ENCODE assay signal across 20 cellular contexts in the genomic region with DNA sequence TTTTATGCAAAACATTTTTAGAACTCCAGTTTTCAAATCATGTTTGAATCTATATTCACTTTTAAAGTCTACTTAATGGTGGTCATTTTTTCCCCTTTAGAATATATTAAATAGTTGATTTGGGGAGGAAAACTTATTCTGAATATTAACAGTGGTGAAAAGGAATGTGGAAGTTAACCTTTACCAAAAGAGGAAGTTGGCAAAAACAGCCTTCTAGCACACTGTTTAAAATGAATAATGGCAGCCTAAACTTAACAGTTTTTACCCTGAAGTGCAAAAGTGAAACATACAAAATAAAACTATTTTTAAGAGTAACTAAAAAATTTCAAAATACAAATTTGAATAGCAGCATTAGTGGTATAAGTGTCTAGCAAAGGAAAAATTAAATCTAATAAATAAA.
A peak's percentile ranks its signal among the peaks of the same experiment; 100 is the strongest.
DNase-seq lines count a peak whose midpoint lies in the region; ATAC-seq lines count a peak whose summit lies in the region.
"Had no signal": no experiment of that assay in that cellular context is flagged by ENCODE, and none has a peak within 500 bp of the region (broad histone marks: within the 10 kb centered on the region; RNA-seq: fewer than 3 reads in every experiment).

No MANE protein-coding gene starts in this region.

- no peak overlapping the region for H3K27ac Mint-ChIP-seq in CD8-positive, alpha-beta memory T cell

- no peaks in the 10 kb centered on the region for H3K4me1 Mint-ChIP-seq in CD8-positive, alpha-beta memory T cell

- no peaks in the 10 kb centered on the region for H3K36me3 ChIP-seq in CD8-positive, alpha-beta memory T cell (ENCODE audit: insufficient read depth, low read length)
- H3K36me3 ChIP-seq: left lung, SJSA1, transverse colon had no signal

- peaks cover 0 to 4% (median 0%) of the 10 kb centered on the region in 3 donors for H3K36me3 Mint-ChIP-seq in CD8-positive, alpha-beta memory T cell

- no peak for ATAC-seq in HG03565 (IDR thresholded peaks at IDR 0.05; ENCODE audit: unreplicated experiment)
- ATAC-seq: A549, foreskin keratinocyte, left lung had no signal

- CTCF ChIA-PET in CD8-positive, alpha-beta memory T cell (lab: Charles Lee) = no interaction called here

- DNase-seq in CD1c-positive myeloid dendritic cell (ENCODE audit: extremely low spot score) (peak; percentile 79), KG1 (lab: John Stamatoyannopoulos, UW) (peak; percentile 27), RPMI8226 (peak; percentile 17), germinal center (ENCODE audit: low spot score) (peak; percentile 43), substantia nigra (lab: John Stamatoyannopoulos, UW) (no peak), SHP77 treated with DMSO at 0.1 percent for 48 hours (lab: John Stamatoyannopoulos, UW) (no peak)
- DNase-seq in CD8-positive, alpha-beta memory T cell = no peak
- DNase-seq: activated CD4-positive, alpha-beta T cell treated with anti-CD3 and anti-CD28 coated beads for 48 hours; activated effector memory CD4-positive, alpha-beta T cell treated with anti-CD3 and anti-CD28 coated beads, Interleukin-2, amount 50 U/mL, for 16 hours; C1 segment of cervical spinal cord; foreskin keratinocyte; H7; left lung; stimulated activated naive CD4-positive, alpha-beta T cell; T1000; transverse colon had no signal

- no peak overlapping the region for H3K27ac ChIP-seq in CD8-positive, alpha-beta memory T cell (ENCODE audit: low read depth, low read length)
- no peak overlapping the region for H3K27ac ChIP-seq in substantia nigra (ENCODE audit: low read depth, low read length, poor library complexity, severe bottlenecking)
- H3K27ac ChIP-seq: A549, epithelial cell of prostate, foreskin keratinocyte, left lung, SJSA1, transverse colon had no signal

- no peaks in the 10 kb centered on the region for H3K27me3 Mint-ChIP-seq in CD8-positive, alpha-beta memory T cell

- H3K4me3 Mint-ChIP-seq in CD8-positive, alpha-beta memory T cell = no peak overlapping the region

- no peaks in the 10 kb centered on the region for H3K9me3 ChIP-seq in CD8-positive, alpha-beta memory T cell (ENCODE audit: low read length)
- H3K9me3 ChIP-seq: A549, left lung, SJSA1, transverse colon had no signal

- H3K9me3 Mint-ChIP-seq in CD8-positive, alpha-beta memory T cell = no peaks in the 10 kb centered on the region

- no peaks in the 10 kb centered on the region for H3K27me3 ChIP-seq in CD8-positive, alpha-beta memory T cell (ENCODE audit: insufficient read depth, low read length, poor library complexity, severe bottlenecking)
- H3K27me3 ChIP-seq: foreskin keratinocyte, left lung, SJSA1, transverse colon had no signal

- POLR2A ChIA-PET in CD8-positive, alpha-beta memory T cell (lab: Charles Lee) = no interaction called here

- no peaks in the 10 kb centered on the region for H3K4me1 ChIP-seq in CD8-positive, alpha-beta memory T cell (ENCODE audit: insufficient read depth, low read length)
- H3K4me1 ChIP-seq: A549, SJSA1 had no signal

- no peak overlapping the region for H3K4me3 ChIP-seq in CD8-positive, alpha-beta memory T cell (ENCODE audit: low read length)
- H3K4me3 ChIP-seq: A549, left lung, SJSA1, transverse colon had no signal

Comparison
In these comparisons a context has a peak if more than half of its experiments do, and no peak if none do; other contexts are left out.
1. DNase-seq: peak in CD1c-positive myeloid dendritic cell (single experiment), KG1 (single experiment), RPMI8226 (single experiment) and germinal center (single experiment); none in CD8-positive, alpha-beta memory T cell (0 of 5), substantia nigra (0 of 49) and SHP77 treated with DMSO at 0.1 percent for 48 hours (single experiment).